In the genomic region with DNA sequence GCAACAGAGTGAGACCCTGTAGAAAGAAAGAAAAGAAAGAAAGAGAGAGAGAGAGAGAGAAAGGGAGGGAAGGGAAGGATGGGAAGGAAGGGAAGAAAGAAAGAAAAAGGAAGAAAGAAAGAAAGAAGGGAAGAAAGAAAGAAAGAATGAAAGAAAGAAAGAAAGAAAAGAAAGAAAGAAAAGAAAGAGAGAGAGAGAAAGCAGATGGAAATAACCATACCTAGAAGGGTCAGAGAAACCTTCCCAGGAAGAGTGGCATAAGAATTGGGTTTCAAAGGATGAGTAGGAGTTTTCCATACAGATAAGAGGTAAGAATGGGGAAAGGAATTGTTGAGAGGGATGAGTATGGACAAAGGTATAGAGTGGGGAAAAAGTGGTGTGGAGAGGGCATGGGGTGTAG, we compare ENCODE assay signal across 2 cellular contexts.
A peak's percentile ranks its signal among the peaks of the same experiment; 100 is the strongest.
TF ChIP-seq lines count a peak whose summit lies in the region.

No MANE protein-coding gene starts in this region.

TF ChIP-seq in SK-N-SH, 30 proteins besides CTCF, POLR2A, EP300 and RAD21 (continued from another document):
- TF ChIP-seq ZBTB33 (IDR thresholded peaks at IDR 0.05; ENCODE audit: borderline replicate concordance, low read depth) (no peak), JUND (IDR thresholded peaks at IDR 0.05) (no peak), NRF1 (IDR thresholded peaks at IDR 0.05; ENCODE audit: low read depth, low read length) (no peak), FOXJ3 (CRISPR knock-in tag; IDR thresholded peaks at IDR 0.05) (no peak), SIN3A (IDR thresholded peaks at IDR 0.05; ENCODE audit: borderline replicate concordance, low read depth, low read length) (no peak), NFIC (IDR thresholded peaks at IDR 0.05; ENCODE audit: borderline replicate concordance) (no peak), GATA2 (CRISPR knock-in tag; IDR thresholded peaks at IDR 0.05) (no peak), FOXM1 (IDR thresholded peaks at IDR 0.05; ENCODE audit: low read depth) (no peak)

TF ChIP-seq in HEK293, 187 proteins besides CTCF, POLR2A, EP300 and RAD21 (continued from another document):
- TF ChIP-seq PBX3 (CRISPR knock-in tag; IDR thresholded peaks at IDR 0.05) = no peak
- TF ChIP-seq ZNF404 (tag by site-specific recombination; IDR thresholded peaks at IDR 0.05) = no peak
- TF ChIP-seq ZNF366 (tag by site-specific recombination; conservative IDR thresholded peaks at IDR 0.05) = peak; percentile 85
